ENCODE assay signal across 10 cellular contexts in genomic region chr20:23174821-23175220, GRCh38.
"Had no signal": no experiment of that assay in that cellular context is flagged by ENCODE, and none has a peak within 500 bp of the region (broad histone marks: within the 10 kb centered on the region; RNA-seq: fewer than 3 reads in every experiment).

No MANE protein-coding gene starts in this region.

- H3K4me3 ChIP-seq: GM23248, GM23338, HAP-1 had no signal

- H3K4me2 ChIP-seq: GM23338 had no signal

- H3K36me3 ChIP-seq: HAP-1 had no signal

- H3K27ac Mint-ChIP-seq: GM23338, H9, HFFc6 had no signal

- H2AFZ ChIP-seq: GM23248, GM23338 had no signal

- H3K27ac ChIP-seq: GM23248 had no signal

- FAIRE-seq: H1, H54 had no signal

- H3K9me3 Mint-ChIP-seq: GM23338, HFFc6 had no signal

- H3K9ac ChIP-seq: GM23248 had no signal

- H3K9me3 ChIP-seq: HAP-1 had no signal

- ATAC-seq: GM23338 had no signal

- H3K4me1 Mint-ChIP-seq: GM23338, H9 had no signal

- H3K4me3 Mint-ChIP-seq: GM23338, H9, HFFc6 had no signal

- DNase-seq: GM23248, GOT3, H7, H9, HCEC 1CT, HFFc6 had no signal

- H3K4me1 ChIP-seq: HAP-1 had no signal
